Comparison of ENCODE assay signal across 9 cellular contexts in the genomic region with DNA sequence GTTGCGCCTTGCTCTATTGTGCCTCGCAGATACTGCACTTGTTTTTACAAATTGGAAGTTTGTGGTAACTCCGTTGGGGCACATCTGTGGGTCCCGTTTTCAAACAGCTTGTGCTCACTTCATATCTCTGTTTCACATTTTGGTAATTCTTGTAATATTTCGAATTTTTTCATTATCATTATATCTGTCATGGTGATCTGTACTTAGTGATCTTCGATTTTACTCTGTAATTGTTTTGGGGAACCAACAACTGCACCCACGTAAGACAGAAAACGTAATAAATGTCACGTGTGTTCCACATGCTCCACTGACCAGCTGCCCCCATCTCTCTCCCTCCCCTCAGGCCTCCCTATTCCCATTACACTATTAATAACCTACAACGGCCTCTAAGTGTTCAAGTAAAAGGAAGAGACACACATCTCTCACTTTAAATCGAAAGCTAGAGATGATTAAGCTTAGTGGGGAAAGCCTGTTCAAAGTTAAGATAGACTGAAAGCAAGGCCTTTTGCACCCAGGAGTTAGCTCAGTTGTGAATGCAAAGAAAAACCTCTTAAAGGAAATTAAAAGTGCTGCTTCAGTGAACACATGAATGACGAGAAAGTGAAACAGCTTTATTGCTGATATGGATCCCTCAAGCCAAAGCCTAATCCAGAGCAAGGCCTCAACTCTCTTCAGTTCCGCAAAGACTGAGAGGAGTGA. TPM values are rescaled to one million over a fixed set of nuclear protein-coding genes. Genes with fewer than 3 reads are reported as not detected.
DNase-seq lines count a peak whose midpoint lies in the region; ATAC-seq and TF ChIP-seq lines count a peak whose summit lies in the region.
"Had no signal": no experiment of that assay in that cellular context is flagged by ENCODE, and none has a peak within 500 bp of the region (broad histone marks: within the 10 kb centered on the region; RNA-seq: fewer than 3 reads in every experiment).

No MANE protein-coding gene starts in this region.

- DNase-seq in spleen (no peak), NCI-H1694 treated with DMSO at 0.1 percent for 48 hours (lab: John Stamatoyannopoulos, UW) (no peak), superior temporal gyrus (ENCODE audit: extremely low spot score) (no peak), foreskin keratinocyte (no peak)
- DNase-seq: HFFc6 had no signal

- peak overlapping the region; percentile 67 to 78 for H3K4me3 ChIP-seq in duodenal mucosa (ENCODE audit: low read depth in 1 of 2, low read length in 2 of 2)
- H3K4me3 ChIP-seq in spleen, result peak overlapping the region in 7 of 8 donors; percentile 42 to 74 (median 48)

- WGBS in spleen, 5 donors, result 47 to 49% (median 48%) methylated on average over 13 of the region's 13 CpGs

- peaks cover 9 to 14% of the 10 kb centered on the region in 2 donors for H3K4me1 ChIP-seq in duodenal mucosa (ENCODE audit: control insufficient read depth in 1 of 2, insufficient read depth in 2 of 2, low read length in 2 of 2)
- H3K4me1 ChIP-seq in spleen, result peaks cover 5 to 33% (median 23%) of the 10 kb centered on the region in 6 donors
- H3K4me1 ChIP-seq in foreskin keratinocyte, result no peaks in the 10 kb centered on the region

- peak in 4 of 11 experiments; percentile 7 to 28 (median 10) for TF ChIP-seq CTCF in spleen (IDR thresholded peaks at IDR 0.05 in 8 of 11, conservative IDR thresholded peaks at IDR 0.05 in 3 of 11)
- no peak for TF ChIP-seq CTCF in foreskin keratinocyte (conservative IDR thresholded peaks at IDR 0.05)

- ATAC-seq in GM19463 (IDR thresholded peaks at IDR 0.05; ENCODE audit: unreplicated experiment) (peak; percentile 49), HG03565 (IDR thresholded peaks at IDR 0.05; ENCODE audit: unreplicated experiment) (peak; percentile 59), GM21723 (IDR thresholded peaks at IDR 0.05; ENCODE audit: unreplicated experiment) (no peak), foreskin keratinocyte (no peak)

- H3K27me3 ChIP-seq in duodenal mucosa (ENCODE audit: control insufficient read depth in 1 of 2, insufficient read depth in 2 of 2, low read length in 2 of 2) (peaks cover 0 to 7% of the 10 kb centered on the region in 2 donors), spleen (replicated peaks in 1 of 7) (peaks cover 0 to 33% (median 4%) of the 10 kb centered on the region in 7 donors), foreskin keratinocyte (peaks cover 24% of the 10 kb centered on the region)

- TF ChIP-seq POLR2A in spleen (IDR thresholded peaks at IDR 0.05), result no peak

- no peak overlapping the region for H3K27ac ChIP-seq in duodenal mucosa (ENCODE audit: low read depth, low read length)
- peak overlapping the region; percentile 54 to 86 (median 82) for H3K27ac ChIP-seq in spleen
- H3K27ac ChIP-seq in foreskin keratinocyte, result no peak overlapping the region

- H3K9ac ChIP-seq in duodenal mucosa (ENCODE audit: low read depth in 1 of 2, low read length in 2 of 2), result no peak overlapping the region

- no peaks in the 10 kb centered on the region for H3K36me3 ChIP-seq in duodenal mucosa (ENCODE audit: control insufficient read depth in 1 of 2, insufficient read depth in 2 of 2, low read length in 2 of 2)
- H3K36me3 ChIP-seq in spleen, result no peaks in the 10 kb centered on the region

- intact Hi-C loops in spleen (cut with DNase I; ENCODE audit: low total_unique reads), result no loop called here

- H3K9me3 ChIP-seq in duodenal mucosa (ENCODE audit: control insufficient read depth in 1 of 2, low read length in 2 of 2) (peaks cover 0 to 4% of the 10 kb centered on the region in 2 donors), spleen (peaks cover 0 to 18% (median 12%) of the 10 kb centered on the region in 8 donors)

RNA-seq across cellular contexts. Expression of gene TTLL2, which starts 26.9 kb away (rescaled TPM):
- total RNA-seq in spleen, result not detected
- not detected for polyA plus RNA-seq in spleen
- not detected in 2 replicates for total RNA-seq in foreskin keratinocyte
- polyA plus RNA-seq in foreskin keratinocyte, result not detected in 2 replicates
- total RNA-seq: HFFc6 had no signal

Comparison
In these comparisons a context has a peak if more than half of its experiments do, and no peak if none do; other contexts are left out.
1. ATAC-seq: peak in GM19463 (single experiment) and HG03565 (single experiment); none in GM21723 (single experiment) and foreskin keratinocyte (single experiment).
2. H3K27ac ChIP-seq: peak in spleen (8 of 8); none in duodenal mucosa (single experiment) and foreskin keratinocyte (single experiment).